Comparison of ENCODE assay signal across 10 cellular contexts in genomic region chr10:124700293-124701037, GRCh38. TPM values are rescaled to one million over a fixed set of nuclear protein-coding genes. Genes with fewer than 3 reads are reported as not detected.
DNase-seq lines count a peak whose midpoint lies in the region; FAIRE-seq and TF ChIP-seq lines count a peak whose summit lies in the region.
"Had no signal": no experiment of that assay in that cellular context is flagged by ENCODE, and none has a peak within 500 bp of the region (broad histone marks: within the 10 kb centered on the region; RNA-seq: fewer than 3 reads in every experiment).

No MANE protein-coding gene starts in this region.

- H3K4me1 Mint-ChIP-seq in T-helper 1 cell treated with Interleukin-12 subunit alpha and Interleukin-12 subunit beta and Interleukin-4 antibody, amounts not matched to agents 30 μg/mL and 1 μg/mL, for 36 hours (ENCODE audit: low read depth): peaks cover 88% of the 10 kb centered on the region
- peaks cover 100% of the 10 kb centered on the region for H3K4me1 Mint-ChIP-seq in activated CD4-positive, alpha-beta memory T cell treated with anti-CD3 and anti-CD28 coated beads for 36 hours (ENCODE audit: low read depth)

- no peaks in the 10 kb centered on the region for H3K9me3 ChIP-seq in kidney (ENCODE audit: control insufficient read depth in 1 of 2, low read length in 2 of 2)

- POLR2A ChIA-PET in activated CD4-positive, alpha-beta memory T cell treated with anti-CD3 and anti-CD28 coated beads for 36 hours (lab: Charles Lee): interaction anchor here (0.9 to 2.7 kb wide), 3 partner anchors 11 to 17 kb away, joined by 3 to 39 read pairs (median 23); no protein-coding TSS in a partner anchor

- intact Hi-C loops in activated CD4-positive, alpha-beta memory T cell treated with anti-CD3 and anti-CD28 coated beads for 36 hours (cut with micrococcal nuclease): no loop called here
- intact Hi-C loops in kidney (cut with DNase I): no loop called here

- peaks cover 53% of the 10 kb centered on the region for H3K36me3 Mint-ChIP-seq in T-helper 1 cell treated with Interleukin-12 subunit alpha and Interleukin-12 subunit beta and Interleukin-4 antibody, amounts not matched to agents 30 μg/mL and 1 μg/mL, for 36 hours (ENCODE audit: low read depth)
- peaks cover 31% of the 10 kb centered on the region for H3K36me3 Mint-ChIP-seq in activated CD4-positive, alpha-beta memory T cell treated with anti-CD3 and anti-CD28 coated beads for 36 hours

- H3K4me3 Mint-ChIP-seq in T-helper 1 cell treated with Interleukin-12 subunit alpha and Interleukin-12 subunit beta and Interleukin-4 antibody, amounts not matched to agents 30 μg/mL and 1 μg/mL, for 36 hours: no peak overlapping the region
- no peak overlapping the region for H3K4me3 Mint-ChIP-seq in activated CD4-positive, alpha-beta memory T cell treated with anti-CD3 and anti-CD28 coated beads for 36 hours

- DNase-seq in T-helper 1 cell (no peak), kidney (peak; percentile 63), substantia nigra (lab: John Stamatoyannopoulos, UW) (no peak), NCI-H345 treated with DMSO at 0.1 percent for 48 hours (lab: John Stamatoyannopoulos, UW; ENCODE audit: unreplicated experiment) (no peak), OCI-M1 (lab: John Stamatoyannopoulos, UW) (no peak), GM13976 (ENCODE audit: low spot score) (no peak)
- no peak for DNase-seq in activated CD4-positive, alpha-beta memory T cell treated with anti-CD3 and anti-CD28 coated beads for 36 hours
- DNase-seq: NCI-H69 had no signal

- H3K9me3 Mint-ChIP-seq in T-helper 1 cell treated with Interleukin-12 subunit alpha and Interleukin-12 subunit beta and Interleukin-4 antibody, amounts not matched to agents 30 μg/mL and 1 μg/mL, for 36 hours: no peaks in the 10 kb centered on the region
- H3K9me3 Mint-ChIP-seq in activated CD4-positive, alpha-beta memory T cell treated with anti-CD3 and anti-CD28 coated beads for 36 hours: no peaks in the 10 kb centered on the region

- no peaks in the 10 kb centered on the region for H3K36me3 ChIP-seq in kidney (ENCODE audit: control insufficient read depth in 1 of 2, insufficient read depth in 2 of 2, low read length in 2 of 2)

- CTCF ChIA-PET in activated CD4-positive, alpha-beta memory T cell treated with anti-CD3 and anti-CD28 coated beads for 36 hours (lab: Charles Lee): interaction anchor here (1.4 to 3.1 kb wide), 5 partner anchors 12 to 53 kb away, joined by 3 to 30 read pairs (median 16); no protein-coding TSS in a partner anchor

- no peak overlapping the region for H3K4me3 ChIP-seq in kidney (ENCODE audit: low read length in 2 of 2)

- H3K27me3 Mint-ChIP-seq in T-helper 1 cell treated with Interleukin-12 subunit alpha and Interleukin-12 subunit beta and Interleukin-4 antibody, amounts not matched to agents 30 μg/mL and 1 μg/mL, for 36 hours (ENCODE audit: low read depth): no peaks in the 10 kb centered on the region
- no peaks in the 10 kb centered on the region for H3K27me3 Mint-ChIP-seq in activated CD4-positive, alpha-beta memory T cell treated with anti-CD3 and anti-CD28 coated beads for 36 hours

- TF ChIP-seq CTCF in kidney (IDR thresholded peaks at IDR 0.05; ENCODE audit: borderline replicate concordance, extremely low read depth, insufficient read depth) (no peak), GM13976 (IDR thresholded peaks at IDR 0.05; ENCODE audit: borderline replicate concordance, control extremely low read depth, extremely low read depth, insufficient read depth, missing control alignments) (no peak)

- in situ Hi-C loops in GM13976 (cut with MboI; ENCODE audit: low sequenced_read_pairs, unreplicated experiment): no loop called here

- peak overlapping the region; percentile 86 to 88 for H3K27ac ChIP-seq in kidney (ENCODE audit: low read depth in 2 of 2, low read length in 2 of 2)
- peak overlapping the region; percentile 99 for H3K27ac ChIP-seq in substantia nigra (ENCODE audit: low read depth, low read length, poor library complexity, severe bottlenecking)

- peak overlapping the region in 1 of 2 donors; percentile 37 for H3K9ac ChIP-seq in kidney (ENCODE audit: low read length in 2 of 2)

- H3K4me1 ChIP-seq in kidney (ENCODE audit: control insufficient read depth in 1 of 2, insufficient read depth in 1 of 2, low read depth in 1 of 2, low read length in 2 of 2): peaks cover 71 to 86% of the 10 kb centered on the region in 2 donors

- peak overlapping the region; percentile 79 for H3K27ac Mint-ChIP-seq in T-helper 1 cell treated with Interleukin-12 subunit alpha and Interleukin-12 subunit beta and Interleukin-4 antibody, amounts not matched to agents 30 μg/mL and 1 μg/mL, for 36 hours
- peak overlapping the region; percentile 97 for H3K27ac Mint-ChIP-seq in activated CD4-positive, alpha-beta memory T cell treated with anti-CD3 and anti-CD28 coated beads for 36 hours

- FAIRE-seq in kidney (lab: Jason Lieb, UNC): no peak
- FAIRE-seq: A204.1 had no signal

RNA-seq across cellular contexts. Expression of gene FAM53B, which starts 43.7 kb away (rescaled TPM):
- 10 to 100 TPM; 25.3 to 25.5 TPM for total RNA-seq in activated CD4-positive, alpha-beta memory T cell treated with anti-CD3 and anti-CD28 coated beads for 36 hours
- 30.0 TPM for total RNA-seq in kidney
- 11.8 TPM for polyA plus RNA-seq in kidney (ENCODE audit: insufficient read depth, low read depth, low replicate concordance)
